In the genomic region with DNA sequence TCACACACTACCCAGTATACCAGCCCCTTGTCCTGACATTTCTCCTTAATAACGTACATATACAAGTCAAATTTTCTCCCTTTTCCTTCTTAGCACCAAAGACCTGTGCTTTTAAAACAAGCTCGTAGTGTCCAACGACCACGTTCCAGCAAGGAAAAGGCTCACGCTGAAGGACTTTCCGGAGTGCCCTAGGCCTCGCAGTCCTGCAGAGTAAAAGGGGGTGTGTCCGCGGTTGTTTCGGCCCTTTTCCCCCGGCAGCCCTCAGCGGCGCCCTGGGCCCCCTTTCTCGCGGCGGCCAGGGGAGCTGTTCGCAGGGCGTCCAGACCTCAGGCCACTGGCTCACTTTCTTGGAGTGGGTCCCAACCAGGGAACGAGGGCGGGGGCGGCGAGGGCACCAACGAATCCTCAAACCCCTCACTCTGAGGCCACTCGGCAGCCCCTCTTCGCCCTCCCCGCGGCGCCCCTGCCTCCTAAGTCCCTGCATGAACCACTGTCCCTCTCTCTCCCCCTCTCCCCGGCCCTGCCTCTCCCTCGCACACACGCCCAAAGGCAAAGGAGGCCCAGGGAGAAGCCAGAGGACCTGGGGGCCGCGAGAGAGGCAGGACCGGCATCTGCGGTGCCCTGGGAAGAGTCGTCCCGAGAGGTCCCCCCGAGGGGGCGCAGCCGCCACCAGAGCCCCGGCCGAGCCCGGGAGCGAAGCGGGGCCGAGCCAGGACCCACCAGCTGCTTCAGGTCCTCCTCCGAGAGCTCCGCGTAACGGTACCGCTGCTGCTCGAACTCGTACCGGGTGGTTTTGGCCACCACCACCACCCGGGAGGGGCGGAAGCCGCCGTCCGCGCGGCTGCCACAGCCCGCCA, we compare ENCODE assay signal across 8 cellular contexts.
DNase-seq lines count a peak whose midpoint lies in the region; ATAC-seq lines count a peak whose summit lies in the region.

No MANE protein-coding gene starts in this region.

- peak; percentile 32 for DNase-seq in NK-92 treated with Interleukin-12 subunit alpha and Interleukin-12 subunit beta, amount 100 ng/mL, for 24 hours (lab: John Stamatoyannopoulos, UW)
- no peak for DNase-seq in NK-92 (lab: John Stamatoyannopoulos, UW; ENCODE audit: unreplicated experiment)
- peak; percentile 7 for DNase-seq in NCI-H2029 (lab: John Stamatoyannopoulos, UW)
- peak; percentile 43 for DNase-seq in activated CD4-positive, alpha-beta T cell treated with anti-CD3 and anti-CD28 coated beads for 48 hours
- peak; percentile 40 for DNase-seq in dedifferentiated amniotic fluid mesenchymal stem cell (ENCODE audit: extremely low spot score)
- peak; percentile 89 for DNase-seq in left kidney (ENCODE audit: low read depth, low spot score)
- peak; percentile 13 for DNase-seq in stimulated activated CD4-positive, alpha-beta T cell treated with anti-CD3 and anti-CD28 coated beads, Interleukin-2, amount 100 ng/mL, for 4 hours (ENCODE audit: low read depth)

- peak; percentile 6 for ATAC-seq in HG02884 (IDR thresholded peaks at IDR 0.05; ENCODE audit: unreplicated experiment)
